ENCODE assay signal across 8 cellular contexts in genomic region chr17:6755731-6756184, GRCh38. TPM values are rescaled to one million over a fixed set of nuclear protein-coding genes. Genes with fewer than 3 reads are reported as not detected.
DNase-seq lines count a peak whose midpoint lies in the region; ATAC-seq and TF ChIP-seq lines count a peak whose summit lies in the region.

XAF1 (plus strand) TSS chr17:6756046; CDS start chr17:6756079, 33 bp downstream.

- no peaks in the 10 kb centered on the region for H3K9me3 ChIP-seq in BLaER1 treated with 17β-estradiol and CSF1 and Interleukin-3, amounts not matched to agents 10 nM and 100 nM (replicated peaks in 1 of 11)
- no peaks in the 10 kb centered on the region for H3K9me3 ChIP-seq in neural progenitor cell (ENCODE audit: low read depth)

- intact Hi-C loops in activated CD8-positive, alpha-beta T cell treated with anti-CD3 and anti-CD28 coated beads for 36 hours (cut with micrococcal nuclease), result no loop called here

- POLR2A ChIA-PET in activated CD8-positive, alpha-beta T cell treated with anti-CD3 and anti-CD28 coated beads for 36 hours (lab: Charles Lee), result interaction anchor here (0.6 to 1.8 kb wide), 3 partner anchors 32 to 193 kb away, joined by 3 read pairs; no protein-coding TSS in a partner anchor

- peaks cover 0 to 12% (median 0%) of the 10 kb centered on the region in 11 experiments; a peak in 2 of 22 replicates for H4K20me1 ChIP-seq in BLaER1 treated with 17β-estradiol and CSF1 and Interleukin-3, amounts not matched to agents 10 nM and 100 nM
- H4K20me1 ChIP-seq in neural progenitor cell (ENCODE audit: low read depth), result no peaks in the 10 kb centered on the region

- no peaks in the 10 kb centered on the region for H3K27me3 ChIP-seq in BLaER1 treated with 17β-estradiol and CSF1 and Interleukin-3, amounts not matched to agents 10 nM and 100 nM
- no peaks in the 10 kb centered on the region for H3K27me3 ChIP-seq in neural progenitor cell

- peak within 1 kb of the TSS; percentile 91 to 100 (median 98) for H3K4me3 Mint-ChIP-seq in IgD-negative memory B cell
- H3K4me3 Mint-ChIP-seq in activated CD8-positive, alpha-beta T cell treated with anti-CD3 and anti-CD28 coated beads for 36 hours, result peak within 1 kb of the TSS; percentile 85
- H3K4me3 Mint-ChIP-seq in neural progenitor cell, result no peak within 1 kb of the TSS

- CTCF ChIA-PET in activated CD8-positive, alpha-beta T cell treated with anti-CD3 and anti-CD28 coated beads for 36 hours (lab: Charles Lee), result interaction anchor here (1.5 kb wide), 2 partner anchors 9 to 87 kb away, joined by 3 to 5 read pairs; no protein-coding TSS in a partner anchor

- peaks cover 21 to 32% (median 28%) of the 10 kb centered on the region in 11 experiments; a peak in 21 of 22 replicates for H3K36me3 ChIP-seq in BLaER1 treated with 17β-estradiol and CSF1 and Interleukin-3, amounts not matched to agents 10 nM and 100 nM
- H3K36me3 ChIP-seq in neural progenitor cell, result no peaks in the 10 kb centered on the region

- H3K27ac Mint-ChIP-seq in IgD-negative memory B cell, result peak within 1 kb of the TSS; percentile 56 to 92 (median 87)
- H3K27ac Mint-ChIP-seq in activated CD8-positive, alpha-beta T cell treated with anti-CD3 and anti-CD28 coated beads for 36 hours, result peak within 1 kb of the TSS; percentile 91
- peak within 1 kb of the TSS; percentile 55 for H3K27ac Mint-ChIP-seq in neural progenitor cell

- H3K4me1 Mint-ChIP-seq in IgD-negative memory B cell (peaks cover 18 to 22% (median 19%) of the 10 kb centered on the region in 3 donors), neural progenitor cell (peaks cover 27% of the 10 kb centered on the region)
- peaks cover 49% of the 10 kb centered on the region for H3K4me1 Mint-ChIP-seq in activated CD8-positive, alpha-beta T cell treated with anti-CD3 and anti-CD28 coated beads for 36 hours (ENCODE audit: low read depth)

- H3K9me3 Mint-ChIP-seq in IgD-negative memory B cell (no peaks in the 10 kb centered on the region), neural progenitor cell (no peaks in the 10 kb centered on the region)
- H3K9me3 Mint-ChIP-seq in activated CD8-positive, alpha-beta T cell treated with anti-CD3 and anti-CD28 coated beads for 36 hours, result no peaks in the 10 kb centered on the region

- peak within 1 kb of the TSS; percentile 68 to 80 (median 72) for H3K4me3 ChIP-seq in BLaER1 treated with 17β-estradiol and CSF1 and Interleukin-3, amounts not matched to agents 10 nM and 100 nM
- no peak within 1 kb of the TSS for H3K4me3 ChIP-seq in neural progenitor cell

- H3K27me3 Mint-ChIP-seq in IgD-negative memory B cell (peaks cover 3% of the 10 kb centered on the region), neural progenitor cell (ENCODE audit: insufficient read depth, low read depth) (peaks cover 11% of the 10 kb centered on the region)
- H3K27me3 Mint-ChIP-seq in activated CD8-positive, alpha-beta T cell treated with anti-CD3 and anti-CD28 coated beads for 36 hours, result no peaks in the 10 kb centered on the region

- TF ChIP-seq CTCF in activated CD8-positive, alpha-beta T cell treated with anti-CD3 and anti-CD28 coated beads for 36 hours (IDR thresholded peaks at IDR 0.05), result no peak
- no peak for TF ChIP-seq CTCF in neural progenitor cell (IDR thresholded peaks at IDR 0.05)

- peak; percentile 48 for DNase-seq in activated CD8-positive, alpha-beta T cell treated with anti-CD3 and anti-CD28 coated beads for 36 hours
- DNase-seq in neural progenitor cell (ENCODE audit: low spot score) (no peak), ureter (ENCODE audit: low spot score) (peak; percentile 58), HuH-7 (ENCODE audit: low spot score) (no peak)

- peak within 1 kb of the TSS; percentile 87 to 99 (median 95) for H3K4me2 ChIP-seq in BLaER1 treated with 17β-estradiol and CSF1 and Interleukin-3, amounts not matched to agents 10 nM and 100 nM
- H3K4me2 ChIP-seq in neural progenitor cell, result no peak within 1 kb of the TSS

- peaks cover 50 to 67% (median 64%) of the 10 kb centered on the region in 10 experiments for H3K4me1 ChIP-seq in BLaER1 treated with 17β-estradiol and CSF1 and Interleukin-3, amounts not matched to agents 10 nM and 100 nM
- peaks cover 20% of the 10 kb centered on the region for H3K4me1 ChIP-seq in neural progenitor cell

- H3K9ac ChIP-seq in BLaER1 treated with 17β-estradiol and CSF1 and Interleukin-3, amounts not matched to agents 10 nM and 100 nM, result peak within 1 kb of the TSS; percentile 72 to 81 (median 79)
- H3K9ac ChIP-seq in neural progenitor cell, result no peak within 1 kb of the TSS

- ATAC-seq in activated CD8-positive, alpha-beta T cell treated with anti-CD3 and anti-CD28 coated beads for 36 hours, result peak; percentile 54
- ATAC-seq in esophagus mucosa (peak; percentile 30), HG02852 (IDR thresholded peaks at IDR 0.05; ENCODE audit: unreplicated experiment) (no peak)

- H3K36me3 Mint-ChIP-seq in IgD-negative memory B cell (peaks cover 4% of the 10 kb centered on the region), neural progenitor cell (no peaks in the 10 kb centered on the region)
- H3K36me3 Mint-ChIP-seq in activated CD8-positive, alpha-beta T cell treated with anti-CD3 and anti-CD28 coated beads for 36 hours (ENCODE audit: low read depth), result peaks cover 5% of the 10 kb centered on the region

- H3K79me2 ChIP-seq in neural progenitor cell (ENCODE audit: low read depth), result no peaks in the 10 kb centered on the region

- peak within 1 kb of the TSS; percentile 17 for H2AFZ ChIP-seq in neural progenitor cell (replicated peaks)

- H3F3A ChIP-seq in neural progenitor cell (ENCODE audit: low read depth), result peaks cover 8% of the 10 kb centered on the region

- peak within 1 kb of the TSS; percentile 64 to 84 (median 78) for H3K27ac ChIP-seq in BLaER1 treated with 17β-estradiol and CSF1 and Interleukin-3, amounts not matched to agents 10 nM and 100 nM
- H3K27ac ChIP-seq in neural progenitor cell, result no peak within 1 kb of the TSS

RNA-seq across cellular contexts. Expression of gene XAF1, which starts in this region (rescaled TPM):
- 76.2 TPM for polyA plus RNA-seq in IgD-negative memory B cell
- 10 to 100 TPM; 15.2 to 18.4 TPM for total RNA-seq in activated CD8-positive, alpha-beta T cell treated with anti-CD3 and anti-CD28 coated beads for 36 hours
- total RNA-seq in esophagus mucosa (13.0 TPM), neural progenitor cell (ENCODE audit: low replicate concordance) (not detected in 2 replicates), ureter (55.0 TPM)

Comparison
In these comparisons a context has a peak if more than half of its experiments do, and no peak if none do; other contexts are left out.
1. RNA of gene XAF1 (total RNA-seq): 55.0 TPM in ureter (single experiment), 15.2 to 18.4 TPM in activated CD8-positive, alpha-beta T cell treated with anti-CD3 and anti-CD28 coated beads for 36 hours and 13.0 TPM in esophagus mucosa (single experiment); not detected in neural progenitor cell; every median in the first group is over 10 times any median in the second.
2. DNase-seq: peak in activated CD8-positive, alpha-beta T cell treated with anti-CD3 and anti-CD28 coated beads for 36 hours (single experiment) and ureter (single experiment); none in neural progenitor cell (single experiment) and HuH-7 (single experiment).
3. Peak in every context shown above with its lines, with median percentiles within 50 percentile points of each other: H3K27ac Mint-ChIP-seq.